ENCODE assay signal across 31 cellular contexts in genomic region chr13:52155177-52155576, GRCh38. TPM values are rescaled to one million over a fixed set of nuclear protein-coding genes. Genes with fewer than 3 reads are reported as not detected.
DNase-seq lines count a peak whose midpoint lies in the region; ATAC-seq, FAIRE-seq and TF ChIP-seq lines count a peak whose summit lies in the region.
"Had no signal": no experiment of that assay in that cellular context is flagged by ENCODE, and none has a peak within 500 bp of the region (broad histone marks: within the 10 kb centered on the region; RNA-seq: fewer than 3 reads in every experiment).

No MANE protein-coding gene starts in this region.

- no peak for TF ChIP-seq EP300 in transverse colon (IDR thresholded peaks at IDR 0.05; ENCODE audit: low read depth)

- peak overlapping the region; percentile 12 to 92 (median 48) for H3K27ac ChIP-seq in transverse colon
- H3K27ac ChIP-seq: BLaER1 had no signal

- no peak overlapping the region for H3K4me3 ChIP-seq in transverse colon
- H3K4me3 ChIP-seq: BLaER1, GM12878 had no signal

- intact Hi-C loops in left colon (cut with DNase I, micrococcal nuclease) (no loop called here), transverse colon (cut with DNase I; ENCODE audit: low total_unique reads) (no loop called here)

- peaks cover 27% of the 10 kb centered on the region for H3K4me1 Mint-ChIP-seq in neural crest cell
- peaks cover 30% of the 10 kb centered on the region for H3K4me1 Mint-ChIP-seq in nephron progenitor cell

- H3K27me3 ChIP-seq in transverse colon = no peaks in the 10 kb centered on the region
- H3K27me3 ChIP-seq: BE2C had no signal

- 91% methylated on average over 1 of the region's 1 CpG; no CpG with 5 or more reads in 1 of the 2 donors for WGBS in transverse colon (ENCODE audit: low coverage in 1 of 2), 2 donors

- in situ Hi-C loops in transverse colon (cut with MboI; ENCODE audit: low pct_ligation_motif_present in 1 of 4, low pct_unique_long_range_greater_than_20kb in 1 of 4, low sequenced_read_pairs in 3 of 4) = no loop called here

- peaks cover 0 to 14% (median 5%) of the 10 kb centered on the region in 4 donors for H3K36me3 ChIP-seq in transverse colon
- H3K36me3 ChIP-seq: BE2C, BLaER1 had no signal

- DNase-seq in left colon (no peak), neural crest cell (ENCODE audit: low read depth, low spot score) (no peak), transverse colon (no peak), anterior cingulate cortex (lab: John Stamatoyannopoulos, UW) (no peak), nephron progenitor cell (no peak), dermis blood vessel endothelial cell (no peak)
- DNase-seq: 8988T; ACHN; BE2C; C1 segment of cervical spinal cord; CD4-positive, alpha-beta memory T cell; CD4-positive, CD25-positive, alpha-beta regulatory T cell; CD8-positive, alpha-beta memory T cell; COR-L47; DMS 273 treated with DMSO at 0.1 percent for 48 hours; DMS153; DMS53; DMS79; DND-41; EL; GDM1 had no signal

- H3K36me3 Mint-ChIP-seq in neural crest cell (ENCODE audit: low read depth) (peaks cover 13% of the 10 kb centered on the region), nephron progenitor cell (ENCODE audit: low read depth) (peaks cover 19% of the 10 kb centered on the region)

- H3K27ac Mint-ChIP-seq in neural crest cell (ENCODE audit: unreplicated experiment) (no peak overlapping the region), nephron progenitor cell (no peak overlapping the region)
- H3K27ac Mint-ChIP-seq: CD14-positive monocyte; CD4-positive, CD25-positive, alpha-beta regulatory T cell; CD8-positive, alpha-beta memory T cell had no signal

- ATAC-seq in left colon (peak; percentile 64), HG03354 (IDR thresholded peaks at IDR 0.05; ENCODE audit: poor library complexity, severe bottlenecking, unreplicated experiment) (no peak)
- ATAC-seq: GM12878 had no signal

- peaks cover 5% of the 10 kb centered on the region for H3K9me3 Mint-ChIP-seq in neural crest cell
- H3K9me3 Mint-ChIP-seq in nephron progenitor cell = peaks cover 5% of the 10 kb centered on the region
- H3K9me3 Mint-ChIP-seq: CD4-positive, alpha-beta memory T cell; CD4-positive, CD25-positive, alpha-beta regulatory T cell; CD8-positive, alpha-beta memory T cell had no signal

- H3K9me3 ChIP-seq in transverse colon = no peaks in the 10 kb centered on the region
- H3K9me3 ChIP-seq: BLaER1 had no signal

- TF ChIP-seq POLR2A in transverse colon (IDR thresholded peaks at IDR 0.05) = no peak

- peak; percentile 33 for FAIRE-seq in colon (lab: Jason Lieb, UNC)
- FAIRE-seq: A204.1, GM12878, GM12892, GM18507 had no signal

- peaks cover 4 to 47% (median 28%) of the 10 kb centered on the region in 4 donors for H3K4me1 ChIP-seq in transverse colon
- H3K4me1 ChIP-seq: BE2C had no signal

- H3K4me3 Mint-ChIP-seq in neural crest cell (peak overlapping the region; percentile 9), nephron progenitor cell (no peak overlapping the region)
- H3K4me3 Mint-ChIP-seq: CD14-positive monocyte; CD4-positive, alpha-beta memory T cell; CD4-positive, CD25-positive, alpha-beta regulatory T cell; CD8-positive, alpha-beta memory T cell had no signal

- TF ChIP-seq CTCF in neural crest cell (conservative IDR thresholded peaks at IDR 0.05) = no peak
- TF ChIP-seq CTCF in transverse colon (IDR thresholded peaks at IDR 0.05) = no peak
- TF ChIP-seq CTCF in nephron progenitor cell (IDR thresholded peaks at IDR 0.05) = no peak

- H3K27me3 Mint-ChIP-seq in neural crest cell (ENCODE audit: low read depth) (no peaks in the 10 kb centered on the region), nephron progenitor cell (ENCODE audit: low read depth, poor library complexity) (peaks cover 4% of the 10 kb centered on the region)
- H3K27me3 Mint-ChIP-seq: CD4-positive, alpha-beta memory T cell; CD4-positive, CD25-positive, alpha-beta regulatory T cell had no signal

RNA-seq across cellular contexts. Expression of gene NEK3, which starts 4.2 kb away (rescaled TPM):
- total RNA-seq in left colon (10 to 100 TPM; 32.6 to 35.4 TPM), neural crest cell (26.6 and 27.5 TPM in 2 replicates), transverse colon (10 to 100 TPM; 20.9 to 52.1 (median 25.7) TPM), dermis blood vessel endothelial cell (13.2 and 17.9 TPM in 2 replicates)

RNA-seq across cellular contexts. Expression of gene NEK5, which starts 26.3 kb away (rescaled TPM):
- total RNA-seq in left colon (under 1 TPM in 1 of 2 donors, not detected in 1; 0.20 TPM), neural crest cell (0.12 and 0.27 TPM in 2 replicates), transverse colon (under 1 TPM in 2 of 4 donors, not detected in 2; 0.14 to 0.48 TPM), dermis blood vessel endothelial cell (0.05 and 0.34 TPM in 2 replicates)
- total RNA-seq: A673; CD4-positive, alpha-beta memory T cell; CD4-positive, CD25-positive, alpha-beta regulatory T cell; CD8-positive, alpha-beta memory T cell; G401; GM12878 had no signal
